Comparison of ENCODE assay signal across 26 cellular contexts in genomic region chr13:59587030-59587429, GRCh38.
"Had no signal": no experiment of that assay in that cellular context is flagged by ENCODE, and none has a peak within 500 bp of the region (broad histone marks: within the 10 kb centered on the region; RNA-seq: fewer than 3 reads in every experiment).

No MANE protein-coding gene starts in this region.

- H3K9ac ChIP-seq: neural progenitor cell, parathyroid adenoma had no signal

- H3K27me3 Mint-ChIP-seq: naive B cell had no signal

- H3K4me3 Mint-ChIP-seq: memory B cell; mesothelial cell of epicardium; naive B cell; nephron; neural progenitor cell; stimulated activated effector memory CD8-positive, alpha-beta T cell treated with anti-CD3 and anti-CD28 coated beads, Interleukin-12 subunit alpha, Interleukin-12 subunit beta, amount 100 ng/mL, for 72 hours had no signal

- H3K4me3 ChIP-seq: gastrocnemius medialis, lung, mucosa of descending colon, neural progenitor cell, prostate gland, right atrium auricular region, smooth muscle cell, testis, tibial artery, upper lobe of left lung had no signal

- H3K36me3 Mint-ChIP-seq: memory B cell; naive B cell; neural progenitor cell; stimulated activated effector memory CD8-positive, alpha-beta T cell treated with anti-CD3 and anti-CD28 coated beads, Interleukin-12 subunit alpha, Interleukin-12 subunit beta, amount 100 ng/mL, for 72 hours had no signal

- H3K9me3 ChIP-seq: gastrocnemius medialis, mucosa of descending colon, prostate gland, right atrium auricular region, testis, tibial artery, upper lobe of left lung had no signal

- H3K27me3 ChIP-seq: gastrocnemius medialis, neural progenitor cell, right atrium auricular region, testis, tibial artery, upper lobe of left lung had no signal

- H3K27ac ChIP-seq: epithelial cell of prostate, gastrocnemius medialis, neural progenitor cell, parathyroid adenoma, prostate gland, right atrium auricular region, testis, tibial artery, upper lobe of left lung had no signal

- H3K9me3 Mint-ChIP-seq: memory B cell; stimulated activated effector memory CD8-positive, alpha-beta T cell treated with anti-CD3 and anti-CD28 coated beads, Interleukin-12 subunit alpha, Interleukin-12 subunit beta, amount 100 ng/mL, for 72 hours had no signal

- H3K4me1 Mint-ChIP-seq: memory B cell, naive B cell, nephron had no signal

- H3K4me1 ChIP-seq: gastrocnemius medialis, parathyroid adenoma, prostate gland, right atrium auricular region, testis, tibial artery, upper lobe of left lung had no signal

- H3K27ac Mint-ChIP-seq: memory B cell; mesothelial cell of epicardium; neural progenitor cell; stimulated activated effector memory CD8-positive, alpha-beta T cell treated with anti-CD3 and anti-CD28 coated beads, Interleukin-12 subunit alpha, Interleukin-12 subunit beta, amount 100 ng/mL, for 72 hours had no signal

- DNase-seq: cortex of kidney; effector CD4-positive, alpha-beta T cell; foreskin fibroblast; gastrocnemius medialis; head of caudate nucleus; kidney; mucosa of descending colon; naive B cell; stimulated activated CD4-positive, alpha-beta T cell treated with anti-CD3 and anti-CD28 coated beads, Interleukin-2, amount 100 ng/mL, for 24 hours; stimulated activated CD4-positive, alpha-beta T cell treated with anti-CD3 and anti-CD28 coated beads, Interleukin-4, amount 100 ng/mL, for 24 hours; stimulated activated naive CD4-positive, alpha-beta T cell treated with Interleukin-2 at 50 U/mL for 16 hours; substantia nigra; testis; tibial artery; upper lobe of left lung had no signal

- H3K36me3 ChIP-seq: gastrocnemius medialis, neural progenitor cell, prostate gland, right atrium auricular region, tibial artery, upper lobe of left lung had no signal
